ENCODE assay signal across 8 cellular contexts in the genomic region with DNA sequence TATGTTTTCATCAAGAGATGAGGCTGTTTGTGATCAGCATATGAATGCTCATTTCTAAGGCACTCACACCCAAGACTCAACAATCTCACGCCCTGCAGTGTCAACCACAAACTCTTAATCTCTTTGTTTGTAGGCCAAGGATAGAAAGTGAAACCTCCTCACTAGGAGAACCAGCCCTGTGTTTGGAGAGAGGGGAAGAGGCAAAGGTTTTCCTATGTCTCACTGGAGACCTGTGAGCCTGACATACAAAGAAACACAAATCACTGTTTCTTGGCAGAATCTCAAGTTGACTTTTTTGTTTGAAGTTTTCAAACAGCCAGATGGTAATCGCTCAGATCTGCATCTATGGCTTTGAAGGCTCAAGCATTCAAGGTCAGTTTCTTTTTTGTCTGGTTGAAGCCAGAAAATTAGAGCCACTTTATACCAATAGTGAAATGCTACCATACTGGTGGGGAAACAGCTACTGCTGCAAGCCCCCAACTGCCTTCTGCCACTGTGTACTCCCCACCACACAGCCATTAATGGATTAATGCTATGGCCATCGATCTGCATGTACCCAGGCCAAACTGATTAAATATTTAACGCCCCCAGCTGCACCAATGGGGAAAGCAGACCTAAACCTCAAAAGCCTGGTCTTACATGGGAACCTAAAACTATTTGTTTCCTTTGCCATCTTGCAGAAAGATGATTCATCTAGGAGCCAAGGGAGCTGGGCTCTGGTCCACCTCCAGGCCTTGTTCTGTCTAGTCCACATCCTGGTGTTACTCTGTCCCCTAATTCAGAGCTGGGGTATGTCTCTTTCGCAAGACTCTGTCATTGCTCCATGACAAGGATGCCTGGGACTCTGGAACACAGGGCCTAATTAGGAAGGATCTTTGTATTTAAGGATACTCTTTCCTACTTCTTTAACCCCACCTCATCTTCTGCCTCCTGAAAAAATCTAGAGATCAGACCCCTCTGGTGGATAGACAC. TPM values are rescaled to one million over a fixed set of nuclear protein-coding genes. Genes with fewer than 3 reads are reported as not detected.
DNase-seq lines count a peak whose midpoint lies in the region; ATAC-seq and TF ChIP-seq lines count a peak whose summit lies in the region.

No MANE protein-coding gene starts in this region.

- in situ Hi-C loops in IMR-90 (cut with MboI; ENCODE audit: low sequenced_read_pairs), result no loop called here

- peak overlapping the region; percentile 89 for H3K14ac ChIP-seq in IMR-90 (replicated peaks; ENCODE audit: low read depth, low read length)

- peaks cover 23% of the 10 kb centered on the region for H3K4me1 Mint-ChIP-seq in activated naive CD8-positive, alpha-beta T cell (ENCODE audit: low read depth)
- H3K4me1 Mint-ChIP-seq in neural progenitor cell, result no peaks in the 10 kb centered on the region

- peak overlapping the region; percentile 5; the same call in 1 of the 2 replicates for H2BK20ac ChIP-seq in IMR-90 (ENCODE audit: low read depth, low read length)

- H3K4me3 Mint-ChIP-seq in activated naive CD8-positive, alpha-beta T cell, result peak overlapping the region; percentile 51
- no peak overlapping the region for H3K4me3 Mint-ChIP-seq in neural progenitor cell

- WGBS in IMR-90 (ENCODE audit: extremely low coverage in 2 of 2, insufficient read length in 1 of 2), 2 experiments, result 100% methylated on average over 1 of the region's 5 CpGs; no CpG with 5 or more reads in 1 of the 2 experiments

- H4K91ac ChIP-seq in IMR-90 (ENCODE audit: insufficient read depth, low read depth, low read length), result no peak overlapping the region

- H4K8ac ChIP-seq in IMR-90 (ENCODE audit: low read depth in 2 of 2, low read length in 2 of 2), result peak overlapping the region in 1 of 2 experiments; percentile 45; a peak in 2 of 4 replicates

- dilution Hi-C loops in IMR-90 (cut with HindIII; ENCODE audit: low sequenced_read_pairs, unreplicated experiment), result no loop called here

- no peaks in the 10 kb centered on the region for H3K9me3 Mint-ChIP-seq in activated naive CD8-positive, alpha-beta T cell (ENCODE audit: low read depth)
- H3K9me3 Mint-ChIP-seq in neural progenitor cell, result peaks cover 2% of the 10 kb centered on the region

- 0 out of 4 replicates have a peak, but pooled peaks cover 0 to 3% of the 10 kb centered on the region in 2 experiments for H3K79me1 ChIP-seq in IMR-90 (ENCODE audit: low read depth in 1 of 2, low read length in 2 of 2)

- H3K9me1 ChIP-seq in IMR-90 (ENCODE audit: insufficient read depth, low read length), result peaks cover 7% of the 10 kb centered on the region

- peak overlapping the region; percentile 28; the same call in 1 of the 2 replicates for H2BK120ac ChIP-seq in IMR-90 (ENCODE audit: low read depth, low read length)

- peak overlapping the region; percentile 40; the same call in 1 of the 2 replicates for H3K18ac ChIP-seq in IMR-90 (ENCODE audit: low read depth, low read length)

- CTCF ChIA-PET in AG04450 (lab: Charles Lee) (interaction anchor here (1.4 kb wide), 1 partner anchor 31 kb away, joined by 9 read pairs; no protein-coding TSS in a partner anchor), IMR-90 (lab: Yijun Ruan, JAX) (no interaction called here)

- no peak overlapping the region for H3K56ac ChIP-seq in IMR-90 (ENCODE audit: extremely low read depth, insufficient read depth, low read length)

- H2BK15ac ChIP-seq in IMR-90 (ENCODE audit: low read depth, low read length), result no peak overlapping the region

- no peaks in the 10 kb centered on the region for H3K79me2 ChIP-seq in neural progenitor cell (ENCODE audit: low read depth)

- peak overlapping the region; percentile 74 for H3K4me2 ChIP-seq in IMR-90 (ENCODE audit: low read depth, low read length)
- no peak overlapping the region for H3K4me2 ChIP-seq in neural progenitor cell

- H3K27ac ChIP-seq in AG04450 (ENCODE audit: low read depth, low read length) (peak overlapping the region; percentile 73), IMR-90 (ENCODE audit: insufficient read depth, low read length) (peak overlapping the region; percentile 36; the same call in 1 of the 2 replicates), lower lobe of right lung (no peak overlapping the region), neural progenitor cell (no peak overlapping the region)

- TF ChIP-seq POLR2A in IMR-90 (IDR thresholded peaks at IDR 0.05; ENCODE audit: low read depth, low read length), result no peak

- BruUV-seq in IMR-90 (replicated peaks; lab: Mats Ljungman, UMichigan), result no TSS peak

- H2BK5ac ChIP-seq in IMR-90 (ENCODE audit: low read depth, low read length, poor library complexity, severe bottlenecking), result peak overlapping the region; percentile 76

- peak overlapping the region; percentile 18; the same call in 1 of the 2 replicates for H4K5ac ChIP-seq in IMR-90 (ENCODE audit: low read depth, low read length)

- ATAC-seq in GM18868 (IDR thresholded peaks at IDR 0.05; ENCODE audit: unreplicated experiment) (peak; percentile 83), IMR-90 (ENCODE audit: low read depth) (peak; percentile 80), lower lobe of right lung (peak; percentile 66 to 69)

- POLR2A ChIA-PET in AG04450 (lab: Yijun Ruan, JAX), result no interaction called here
- POLR2A ChIA-PET in IMR-90 (lab: Charles Lee; ENCODE audit: unreplicated experiment), result no interaction called here

- H3K36me3 ChIP-seq in IMR-90 (ENCODE audit: control insufficient read depth, insufficient read depth, low read length) (no peaks in the 10 kb centered on the region), lower lobe of right lung (no peaks in the 10 kb centered on the region), neural progenitor cell (no peaks in the 10 kb centered on the region)

- peak overlapping the region; percentile 8 for H3K23ac ChIP-seq in IMR-90 (ENCODE audit: low read depth, low read length)

- no peaks in the 10 kb centered on the region for H3F3A ChIP-seq in neural progenitor cell (ENCODE audit: low read depth)

- peak; percentile 41 for DNase-seq in AG04450 (ENCODE audit: low read depth, low spot score)
- DNase-seq in IMR-90, result peak; percentile 82
- no peak for DNase-seq in lower lobe of right lung
- no peak for DNase-seq in DMS79 (lab: John Stamatoyannopoulos, UW)
- DNase-seq in retina, result no peak
- no peak for DNase-seq in neural progenitor cell (ENCODE audit: low spot score)

- H2AFZ ChIP-seq in IMR-90 (replicated peaks; ENCODE audit: low read length, poor library complexity) (peak overlapping the region; percentile 23), neural progenitor cell (replicated peaks) (no peak overlapping the region)

- H3K4me3 ChIP-seq in AG04450 (ENCODE audit: low read depth, low read length) (no peak overlapping the region), IMR-90 (ENCODE audit: insufficient read depth, low read depth, low read length) (no peak overlapping the region), lower lobe of right lung (no peak overlapping the region), neural progenitor cell (no peak overlapping the region)

- H3K36me3 Mint-ChIP-seq in activated naive CD8-positive, alpha-beta T cell, result no peaks in the 10 kb centered on the region
- no peaks in the 10 kb centered on the region for H3K36me3 Mint-ChIP-seq in neural progenitor cell

- H2AK9ac ChIP-seq in IMR-90 (replicated peaks; ENCODE audit: low read depth, low read length, poor library complexity), result no peak overlapping the region

- H3K27ac Mint-ChIP-seq in activated naive CD8-positive, alpha-beta T cell, result peak overlapping the region; percentile 30
- no peak overlapping the region for H3K27ac Mint-ChIP-seq in neural progenitor cell

- intact Hi-C loops in IMR-90 (cut with micrococcal nuclease), result no loop called here
- intact Hi-C loops in lower lobe of right lung (cut with DNase I), result no loop called here

- H4K20me1 ChIP-seq in IMR-90 (ENCODE audit: insufficient read depth, low read length) (no peaks in the 10 kb centered on the region), neural progenitor cell (ENCODE audit: low read depth) (no peaks in the 10 kb centered on the region)

- H3K27me3 Mint-ChIP-seq in activated naive CD8-positive, alpha-beta T cell, result no peaks in the 10 kb centered on the region
- H3K27me3 Mint-ChIP-seq in neural progenitor cell (ENCODE audit: insufficient read depth, low read depth), result peaks cover 8% of the 10 kb centered on the region

- H3K9me3 ChIP-seq in AG04450 (ENCODE audit: control insufficient read depth, insufficient read depth, low read length) (no peaks in the 10 kb centered on the region; the same call in 1 of the 2 replicates), IMR-90 (ENCODE audit: control insufficient read depth, insufficient read depth, low read length) (no peaks in the 10 kb centered on the region), lower lobe of right lung (no peaks in the 10 kb centered on the region), neural progenitor cell (ENCODE audit: low read depth) (no peaks in the 10 kb centered on the region)

- peak overlapping the region; percentile 75; the same call in 1 of the 2 replicates for H3K4ac ChIP-seq in IMR-90 (ENCODE audit: low read depth, low read length)

- H3K4me1 ChIP-seq in IMR-90 (ENCODE audit: control insufficient read depth, insufficient read depth, low read length) (peaks cover 10% of the 10 kb centered on the region; the same call in 1 of the 2 replicates), lower lobe of right lung (no peaks in the 10 kb centered on the region), neural progenitor cell (no peaks in the 10 kb centered on the region)

- TF ChIP-seq CTCF in AG04450 (IDR thresholded peaks at IDR 0.05; ENCODE audit: low read depth, low read length), result no peak
- no peak for TF ChIP-seq CTCF in IMR-90 (conservative IDR thresholded peaks at IDR 0.05; ENCODE audit: low read depth, low read length)
- TF ChIP-seq CTCF in lower lobe of right lung (IDR thresholded peaks at IDR 0.05), result no peak
- no peak for TF ChIP-seq CTCF in neural progenitor cell (IDR thresholded peaks at IDR 0.05)

- H3K9ac ChIP-seq in IMR-90 (ENCODE audit: low read depth, low read length) (peak overlapping the region; percentile 12; the same call in 1 of the 2 replicates), neural progenitor cell (no peak overlapping the region)

- no peak overlapping the region for H2AK5ac ChIP-seq in IMR-90 (ENCODE audit: low read depth, low read length)

- H3K27me3 ChIP-seq in AG04450 (ENCODE audit: control insufficient read depth, insufficient read depth, low read length) (no peaks in the 10 kb centered on the region), IMR-90 (ENCODE audit: control insufficient read depth, insufficient read depth, low read length) (no peaks in the 10 kb centered on the region), lower lobe of right lung (ENCODE audit: low read depth) (no peaks in the 10 kb centered on the region), neural progenitor cell (no peaks in the 10 kb centered on the region)

- no peak for TF ChIP-seq RAD21 in IMR-90 (IDR thresholded peaks at IDR 0.05; ENCODE audit: low read length)

RNA-seq across cellular contexts. Expression of gene PDZK1, which starts 16.3 kb away (rescaled TPM):
- 2.0 and 3.2 TPM in 2 replicates for polyA plus RNA-seq in AG04450 (2011; rRNA removed)
- polyA minus RNA-seq in AG04450 (2011; rRNA and poly(A)+ RNA removed), result 0.74 and 0.83 TPM in 2 replicates
- 1.4 and 1.7 TPM in 2 replicates for total RNA-seq in IMR-90 (2012; rRNA removed)
- polyA plus RNA-seq in IMR-90 (2012; rRNA removed), result 1.6 and 2.1 TPM in 2 replicates
- polyA plus RNA-seq in IMR-90 (2012; cell fraction: cytosol; rRNA removed), result 0.21 and 1.9 TPM in 2 replicates
- 0.42 and 4.7 TPM in 2 replicates for polyA plus RNA-seq in IMR-90 (2012; cell fraction: nucleus; rRNA removed; ENCODE audit: low replicate concordance)
- not detected for total RNA-seq in lower lobe of right lung
- total RNA-seq in neural progenitor cell (ENCODE audit: low replicate concordance), result 0.28 and 0.50 TPM in 2 replicates

RNA-seq across cellular contexts. Expression of gene CD160, which starts 28.4 kb away (rescaled TPM):
- polyA plus RNA-seq in AG04450 (2011; rRNA removed), result 0.05 and 0.06 TPM in 2 replicates
- polyA minus RNA-seq in AG04450 (2011; rRNA and poly(A)+ RNA removed), result not detected in 2 replicates
- total RNA-seq in IMR-90 (2012; rRNA removed), result not detected in 2 replicates
- polyA plus RNA-seq in IMR-90 (2012; rRNA removed), result not detected in 2 replicates
- not detected in 2 replicates for polyA plus RNA-seq in IMR-90 (2012; cell fraction: cytosol; rRNA removed)
- not detected in 2 replicates for polyA plus RNA-seq in IMR-90 (2012; cell fraction: nucleus; rRNA removed; ENCODE audit: low replicate concordance)
- 1.1 TPM for total RNA-seq in lower lobe of right lung
- total RNA-seq in neural progenitor cell (ENCODE audit: low replicate concordance), result not detected in 2 replicates

Comparison
In these comparisons a context has a peak if more than half of its experiments do, and no peak if none do; other contexts are left out.
1. DNase-seq: peak in AG04450 (single experiment) and IMR-90 (single experiment); none in lower lobe of right lung (single experiment), DMS79 (single experiment), retina (single experiment) and neural progenitor cell (single experiment).
2. H3K27ac ChIP-seq: peak in AG04450 (single experiment) and IMR-90 (single experiment); none in lower lobe of right lung (single experiment) and neural progenitor cell (single experiment).
3. Peak in every context shown above with its lines, with median percentiles within 50 percentile points of each other: ATAC-seq.